Comparison of ENCODE assay signal across 19 cellular contexts in genomic region chr1:160548183-160548582, GRCh38. TPM values are rescaled to one million over a fixed set of nuclear protein-coding genes. Genes with fewer than 3 reads are reported as not detected.
DNase-seq lines count a peak whose midpoint lies in the region; ATAC-seq and TF ChIP-seq lines count a peak whose summit lies in the region.
"Had no signal": no experiment of that assay in that cellular context is flagged by ENCODE, and none has a peak within 500 bp of the region (broad histone marks: within the 10 kb centered on the region; RNA-seq: fewer than 3 reads in every experiment).

No MANE protein-coding gene starts in this region.

- CTCF ChIA-PET in CD8-positive, alpha-beta T cell (lab: Charles Lee): interaction anchor here (1.2 to 20.0 kb wide), 6 partner anchors 10 to 120 kb away, joined by 3 to 232 read pairs (median 4); no protein-coding TSS in a partner anchor
- CTCF ChIA-PET in OCI-LY7 (lab: Charles Lee; ENCODE audit: unreplicated experiment): interaction anchor here (0.6 to 2.6 kb wide), 3 partner anchors 8 to 57 kb away, joined by 3 to 9 read pairs (median 4); no protein-coding TSS in a partner anchor

- H4K20me1 ChIP-seq in OCI-LY7 (ENCODE audit: insufficient read depth, low read length): no peaks in the 10 kb centered on the region

- no peaks in the 10 kb centered on the region for H3K27me3 Mint-ChIP-seq in CD8-positive, alpha-beta T cell (ENCODE audit: low read depth)
- no peaks in the 10 kb centered on the region for H3K27me3 Mint-ChIP-seq in activated T-cell treated with anti-CD3 and anti-CD28 coated beads, Interleukin-2, amount 50 U/mL, for 24 hours
- H3K27me3 Mint-ChIP-seq: naive thymus-derived CD4-positive, alpha-beta T cell had no signal

- H3K4me2 ChIP-seq in OCI-LY7 (ENCODE audit: low read length): peak overlapping the region; percentile 59
- H3K4me2 ChIP-seq: PC-9 had no signal

- H2AFZ ChIP-seq in OCI-LY7 (ENCODE audit: low read length): no peak overlapping the region
- H2AFZ ChIP-seq: PC-9 had no signal

- H3K9me3 Mint-ChIP-seq in CD8-positive, alpha-beta T cell: no peaks in the 10 kb centered on the region
- no peaks in the 10 kb centered on the region for H3K9me3 Mint-ChIP-seq in activated T-cell treated with anti-CD3 and anti-CD28 coated beads, Interleukin-2, amount 50 U/mL, for 24 hours
- H3K9me3 Mint-ChIP-seq: H9; naive thymus-derived CD4-positive, alpha-beta T cell had no signal

- intact Hi-C loops in CD8-positive, alpha-beta T cell (cut with DNase I, micrococcal nuclease): loop anchor here (10.0 kb wide), 2 partner anchors 53 to 203 kb away; partner anchors contain the start of genes COPA (in 1 of the 2) and NCSTN (in 1 of the 2)
- intact Hi-C loops in OCI-LY7 (cut with micrococcal nuclease; ENCODE audit: unreplicated experiment): loop anchor here (2.0 to 5.0 kb wide), 2 partner anchors 25 to 124 kb away; partner anchors contain the start of gene SLAMF6
- intact Hi-C loops in lower leg skin (cut with DNase I; ENCODE audit: low total_unique reads): no loop called here

- peak overlapping the region; percentile 30 for H3K27ac Mint-ChIP-seq in CD8-positive, alpha-beta T cell
- no peak overlapping the region for H3K27ac Mint-ChIP-seq in activated T-cell treated with anti-CD3 and anti-CD28 coated beads, Interleukin-2, amount 50 U/mL, for 24 hours

- no peaks in the 10 kb centered on the region for H3K79me2 ChIP-seq in OCI-LY7 (ENCODE audit: insufficient read depth, low read depth, low read length)

- POLR2A ChIA-PET in CD8-positive, alpha-beta T cell (lab: Charles Lee): interaction anchor here (2.4 kb wide), 1 partner anchor 8 kb away, joined by 7 read pairs; no protein-coding TSS in a partner anchor
- POLR2A ChIA-PET in OCI-LY7 (lab: Charles Lee): interaction anchor here (0.5 to 2.3 kb wide), 9 partner anchors 8 to 61 kb away, joined by 3 to 13 read pairs (median 5); no protein-coding TSS in a partner anchor

- WGBS in lower leg skin, 2 donors: 75 to 82% methylated on average over 3 of the region's 3 CpGs

- peaks cover 42% of the 10 kb centered on the region for H3K4me1 Mint-ChIP-seq in CD8-positive, alpha-beta T cell (ENCODE audit: low read depth)
- peaks cover 25% of the 10 kb centered on the region for H3K4me1 Mint-ChIP-seq in activated T-cell treated with anti-CD3 and anti-CD28 coated beads, Interleukin-2, amount 50 U/mL, for 24 hours (ENCODE audit: low read depth)

- no peaks in the 10 kb centered on the region for H3K9me2 ChIP-seq in OCI-LY7 (ENCODE audit: insufficient read depth, low read length)

- H3K9me3 ChIP-seq in CD8-positive, alpha-beta T cell (ENCODE audit: low read length): no peaks in the 10 kb centered on the region
- H3K9me3 ChIP-seq in OCI-LY7 (ENCODE audit: low read length): no peaks in the 10 kb centered on the region
- H3K9me3 ChIP-seq: heart left ventricle had no signal

- BruUV-seq in OCI-LY7 (replicated peaks; lab: Mats Ljungman, UMichigan): no TSS peak

- H3K4me3 ChIP-seq in CD8-positive, alpha-beta T cell (ENCODE audit: low read depth, low read length): no peak overlapping the region
- H3K4me3 ChIP-seq in OCI-LY7 (ENCODE audit: low read depth, low read length, poor library complexity, severe bottlenecking): no peak overlapping the region
- H3K4me3 ChIP-seq in lower leg skin (ENCODE audit: low read depth, poor library complexity, severe bottlenecking): no peak overlapping the region
- H3K4me3 ChIP-seq: cardiac muscle cell, heart left ventricle, PC-9 had no signal

- peaks cover 17% of the 10 kb centered on the region for H3K4me1 ChIP-seq in CD8-positive, alpha-beta T cell (ENCODE audit: insufficient read depth, low read length)
- H3K4me1 ChIP-seq in OCI-LY7 (ENCODE audit: insufficient read depth, low read length, poor library complexity, severe bottlenecking): peaks cover 74% of the 10 kb centered on the region

- no peak overlapping the region for H3K4me3 Mint-ChIP-seq in CD8-positive, alpha-beta T cell
- H3K4me3 Mint-ChIP-seq in activated T-cell treated with anti-CD3 and anti-CD28 coated beads, Interleukin-2, amount 50 U/mL, for 24 hours: no peak overlapping the region
- H3K4me3 Mint-ChIP-seq: H9; naive thymus-derived CD4-positive, alpha-beta T cell had no signal

- no peak for DNase-seq in CD8-positive, alpha-beta T cell
- no peak for DNase-seq in OCI-LY7 (ENCODE audit: low spot score)
- DNase-seq in activated T-cell treated with anti-CD3 and anti-CD28 coated beads, Interleukin-2, amount 50 U/mL, for 24 hours: no peak
- no peak for DNase-seq in activated T-cell treated with anti-CD3 and anti-CD28 coated beads, Interleukin-2, amount 50 U/mL, for 48 hours
- no peak for DNase-seq in central memory CD4-positive, alpha-beta T cell
- DNase-seq in lower leg skin (ENCODE audit: low spot score in 2 of 2): no peak
- DNase-seq: activated CD4-positive, alpha-beta T cell treated with anti-CD3 and anti-CD28 coated beads, Interleukin-2, amount 50 U/mL, for 48 hours; activated gamma-delta T cell; DND-41; H9; heart left ventricle; naive thymus-derived CD4-positive, alpha-beta T cell; NCI-H345; PC-9; stimulated activated CD4-positive, alpha-beta T cell treated with anti-CD3 and anti-CD28 coated beads, Interleukin-2, amount 100 ng/mL, for 48 hours; stimulated activated naive CD4-positive, alpha-beta T cell treated with Interleukin-2 at 50 U/mL for 16 hours had no signal

- H3K27ac ChIP-seq in CD8-positive, alpha-beta T cell (ENCODE audit: low read depth, low read length): no peak overlapping the region
- peak overlapping the region; percentile 86 for H3K27ac ChIP-seq in OCI-LY7 (ENCODE audit: low read depth, low read length, poor library complexity, severe bottlenecking)
- H3K27ac ChIP-seq: cardiac muscle cell, PC-9 had no signal

- TF ChIP-seq POLR2A in GM19193 (IDR thresholded peaks at IDR 0.05; ENCODE audit: extremely low read depth, insufficient read depth, insufficient read length) (peak; percentile 34), lower leg skin (IDR thresholded peaks at IDR 0.05) (no peak)

- ATAC-seq in CD8-positive, alpha-beta T cell: no peak
- ATAC-seq in HG02852 (IDR thresholded peaks at IDR 0.05; ENCODE audit: unreplicated experiment): peak; percentile 37
- ATAC-seq: naive thymus-derived CD4-positive, alpha-beta T cell had no signal

- H3K27me3 ChIP-seq in CD8-positive, alpha-beta T cell (ENCODE audit: insufficient read depth, low read length): no peaks in the 10 kb centered on the region
- H3K27me3 ChIP-seq: cardiac muscle cell had no signal

- no peak for TF ChIP-seq CTCF in CD8-positive, alpha-beta T cell (IDR thresholded peaks at IDR 0.05)
- TF ChIP-seq CTCF in OCI-LY7 (conservative IDR thresholded peaks at IDR 0.05; ENCODE audit: low read length): no peak
- TF ChIP-seq CTCF in lower leg skin (IDR thresholded peaks at IDR 0.05): no peak

- H3K36me3 ChIP-seq in CD8-positive, alpha-beta T cell (ENCODE audit: insufficient read depth, low read length): peaks cover 20% of the 10 kb centered on the region
- H3K36me3 ChIP-seq in OCI-LY7 (ENCODE audit: insufficient read depth, low read length): peaks cover 60% of the 10 kb centered on the region
- H3K36me3 ChIP-seq: cardiac muscle cell had no signal

- peaks cover 76% of the 10 kb centered on the region for H3K36me3 Mint-ChIP-seq in CD8-positive, alpha-beta T cell
- peaks cover 48% of the 10 kb centered on the region for H3K36me3 Mint-ChIP-seq in activated T-cell treated with anti-CD3 and anti-CD28 coated beads, Interleukin-2, amount 50 U/mL, for 24 hours (ENCODE audit: low read depth)

RNA-seq across cellular contexts. Expression of gene SLAMF6, which starts 25.1 kb away (rescaled TPM):
- total RNA-seq in CD8-positive, alpha-beta T cell: 1 to 10 TPM; 4.6 to 5.2 TPM
- 39.8 and 43.0 TPM in 2 replicates for total RNA-seq in OCI-LY7 (2014; rRNA removed; shearing (Covaris generic))
- total RNA-seq in OCI-LY7 (2022) (65.1 and 72.4 TPM in 2 replicates), lower leg skin (1 to 10 TPM in 2 of 4 donors, under 1 TPM in 2; 0.23 to 2.7 (median 1.1) TPM)
- total RNA-seq: cardiac muscle cell, H9, PC-9 had no signal

RNA-seq across cellular contexts. Expression of gene CD84, which starts 31.1 kb away (rescaled TPM):
- 10 to 100 TPM; 28.3 to 31.7 TPM for total RNA-seq in CD8-positive, alpha-beta T cell
- 23.3 and 23.4 TPM in 2 replicates for total RNA-seq in OCI-LY7 (2014; rRNA removed; shearing (Covaris generic))
- total RNA-seq in OCI-LY7 (2022): 22.2 and 28.8 TPM in 2 replicates
- 1 to 10 TPM; 1.7 to 3.9 (median 2.0) TPM for total RNA-seq in lower leg skin
- total RNA-seq: cardiac muscle cell, H9, PC-9 had no signal

Comparison
In these comparisons a context has a peak if more than half of its experiments do, and no peak if none do; other contexts are left out.
1. RNA of gene SLAMF6, which starts 25.1 kb away (total RNA-seq): 39.8 to 72.4 TPM in OCI-LY7; 4.6 to 5.2 TPM in CD8-positive, alpha-beta T cell and 0.23 to 2.7 TPM in lower leg skin; every median in the first group is over 4 times any median in the second.
2. RNA of gene CD84, which starts 31.1 kb away (total RNA-seq): 28.3 to 31.7 TPM in CD8-positive, alpha-beta T cell and 22.2 to 28.8 TPM in OCI-LY7; 1.7 to 3.9 TPM in lower leg skin; every median in the first group is over 4 times any median in the second.